ENCODE assay signal across 14 cellular contexts in the genomic region with DNA sequence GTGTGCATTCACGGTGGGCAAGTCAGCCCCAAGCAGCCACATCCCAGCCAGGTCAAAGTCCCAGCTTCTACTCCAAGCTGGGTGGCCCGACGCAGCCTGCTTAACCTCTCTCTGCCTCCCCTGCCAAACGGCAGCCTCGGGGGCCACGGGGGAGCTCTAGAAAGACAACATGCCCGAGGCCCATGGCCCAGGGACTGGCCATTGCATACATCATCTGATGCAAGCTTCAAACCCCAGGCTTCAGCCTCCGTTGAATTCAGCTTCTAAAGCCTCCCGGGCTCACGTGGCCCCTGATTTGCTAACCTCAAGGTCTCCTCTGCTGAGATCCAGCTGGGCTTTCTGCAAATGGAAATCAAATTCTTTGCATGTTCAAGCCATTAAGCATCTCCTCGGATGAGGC.
DNase-seq lines count a peak whose midpoint lies in the region; ATAC-seq, FAIRE-seq and TF ChIP-seq lines count a peak whose summit lies in the region.
"Had no signal": no experiment of that assay in that cellular context is flagged by ENCODE, and none has a peak within 500 bp of the region (broad histone marks: within the 10 kb centered on the region; RNA-seq: fewer than 3 reads in every experiment).

No MANE protein-coding gene starts in this region.

- H3K36me3 ChIP-seq in pancreas (no peaks in the 10 kb centered on the region), thyroid gland (no peaks in the 10 kb centered on the region)

- peak overlapping the region in 1 of 5 experiments; percentile 13 for H3K4me3 Mint-ChIP-seq in brain
- H3K4me3 Mint-ChIP-seq: activated T-cell treated with anti-CD3 and anti-CD28 coated beads, Interleukin-2, amount 50 U/mL, for 4 hours; CD14-positive monocyte had no signal

- H3K27me3 ChIP-seq in right cardiac atrium (ENCODE audit: control insufficient read depth, insufficient read depth) (no peaks in the 10 kb centered on the region), pancreas (no peaks in the 10 kb centered on the region), thyroid gland (no peaks in the 10 kb centered on the region)

- ATAC-seq in right cardiac atrium: no peak
- peak in 3 of 4 donors; percentile 18 to 44 (median 43) for ATAC-seq in pancreas
- no peak for ATAC-seq in HG03280 (IDR thresholded peaks at IDR 0.05; ENCODE audit: unreplicated experiment)
- ATAC-seq: activated T-cell treated with anti-CD3 and anti-CD28 coated beads, Interleukin-2, amount 50 U/mL, for 4 hours had no signal

- H3K27me3 Mint-ChIP-seq in brain: no peaks in the 10 kb centered on the region

- TF ChIP-seq POLR2A in thyroid gland (IDR thresholded peaks at IDR 0.05): no peak

- FAIRE-seq in pancreas (lab: Jason Lieb, UNC): no peak
- FAIRE-seq: GM19239, keratinocyte, TTC549 had no signal

- H3K36me3 Mint-ChIP-seq in brain: peaks cover 10% of the 10 kb centered on the region
- H3K36me3 Mint-ChIP-seq: CD14-positive monocyte had no signal

- peak overlapping the region; percentile 42 to 93 (median 65) for H3K27ac Mint-ChIP-seq in brain
- H3K27ac Mint-ChIP-seq: CD14-positive monocyte had no signal

- H3K27ac ChIP-seq in right cardiac atrium (ENCODE audit: low read length) (peak overlapping the region; percentile 61), pancreas (no peak overlapping the region), thyroid gland (no peak overlapping the region)

- H3K4me3 ChIP-seq in right cardiac atrium (ENCODE audit: low read length): no peak overlapping the region
- H3K4me3 ChIP-seq in pancreas: no peak overlapping the region
- no peak overlapping the region for H3K4me3 ChIP-seq in thyroid gland (replicated peaks in 1 of 3)

- no peaks in the 10 kb centered on the region for H3K9me3 ChIP-seq in right cardiac atrium (ENCODE audit: control insufficient read depth, low read length)
- H3K9me3 ChIP-seq in pancreas: no peaks in the 10 kb centered on the region
- H3K9me3 ChIP-seq in thyroid gland: no peaks in the 10 kb centered on the region

- TF ChIP-seq CTCF in brain (conservative IDR thresholded peaks at IDR 0.05) (no peak), pancreas (IDR thresholded peaks at IDR 0.05) (no peak), thyroid gland (IDR thresholded peaks at IDR 0.05) (no peak)

- peaks cover 23% of the 10 kb centered on the region for H3K4me1 Mint-ChIP-seq in brain
- H3K4me1 Mint-ChIP-seq: CD14-positive monocyte had no signal

- DNase-seq in ELF-1 (ENCODE audit: low read depth, low spot score): peak; percentile 34
- DNase-seq in right cardiac atrium: peak in 2 of 3 donors; percentile 60 to 62
- DNase-seq in pancreas: peak in 1 of 6 donors; percentile 52
- no peak for DNase-seq in DMS114 treated with DMSO at 0.1 percent for 48 hours (lab: John Stamatoyannopoulos, UW; ENCODE audit: unreplicated experiment)
- DNase-seq in thyroid gland: no peak
- DNase-seq in KG1 (lab: John Stamatoyannopoulos, UW): no peak
- DNase-seq: activated T-cell treated with anti-CD3 and anti-CD28 coated beads, Interleukin-2, amount 50 U/mL, for 4 hours; NCI-H1930 had no signal

- whole genome bisulfite sequencing in right cardiac atrium: 46% methylated on average over 11 of the region's 11 CpGs
- WGBS in pancreas, 2 donors: 70 to 71% methylated on average over 11 of the region's 11 CpGs
- WGBS in thyroid gland, 2 donors: 65 to 76% methylated on average over 7 to 8 of the region's 11 CpGs

- H3K9me3 Mint-ChIP-seq in brain: peaks cover 0 to 9% (median 4%) of the 10 kb centered on the region in 5 experiments

- H3K4me1 ChIP-seq in right cardiac atrium (ENCODE audit: control insufficient read depth, insufficient read depth, low read length) (peaks cover 11% of the 10 kb centered on the region), pancreas (no peaks in the 10 kb centered on the region), thyroid gland (no peaks in the 10 kb centered on the region)

- intact Hi-C loops in right cardiac atrium (cut with DNase I): no loop called here
- intact Hi-C loops in pancreas (cut with DNase I): no loop called here
- intact Hi-C loops in thyroid gland (cut with DNase I): no loop called here

Comparison
In these comparisons a context has a peak if more than half of its experiments do, and no peak if none do; other contexts are left out.
1. DNase-seq: peak in ELF-1 (single experiment) and right cardiac atrium (2 of 3); none in DMS114 treated with DMSO at 0.1 percent for 48 hours (single experiment), thyroid gland (0 of 2) and KG1 (single experiment).
2. ATAC-seq: peak in pancreas (3 of 4); none in right cardiac atrium (0 of 2) and HG03280 (single experiment).